Comparison of ENCODE assay signal across 1 cellular context in the genomic region with DNA sequence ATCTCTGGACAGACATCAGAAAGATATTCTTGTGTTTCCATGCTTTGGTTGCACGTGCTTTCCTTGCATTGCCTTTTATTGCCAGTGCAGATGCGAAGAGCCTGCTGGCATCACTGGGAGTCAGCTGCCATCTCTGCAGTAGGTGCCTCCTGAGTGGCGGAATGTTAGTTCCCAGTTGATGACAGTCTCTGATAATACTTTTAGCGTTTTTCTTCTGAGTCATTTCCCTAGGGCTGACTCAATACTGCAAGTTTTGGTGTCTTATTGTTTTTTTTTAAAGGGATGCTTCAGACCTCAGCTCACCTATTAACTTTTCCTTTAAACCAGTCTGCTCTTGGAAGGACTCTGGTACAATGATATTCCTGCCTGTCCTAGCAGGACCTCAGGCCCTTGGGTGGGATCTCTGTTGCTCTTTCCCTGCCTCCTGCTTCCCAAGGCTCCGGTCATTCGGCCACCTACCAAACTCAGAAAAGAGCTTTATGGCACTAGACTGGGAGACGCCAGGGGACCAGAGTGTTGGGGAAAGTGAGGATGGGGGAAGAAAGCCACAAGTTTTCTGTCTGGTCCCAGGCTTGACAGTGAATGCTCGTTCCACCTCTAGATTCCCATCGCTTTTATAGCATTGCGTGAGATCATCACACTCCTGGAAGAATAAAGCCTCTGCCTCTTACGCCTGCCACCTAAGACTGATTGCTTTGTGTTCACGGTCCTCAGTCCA.
TF ChIP-seq lines count a peak whose summit lies in the region.

No MANE protein-coding gene starts in this region.

TF ChIP-seq in IMR-90, 13 proteins besides CTCF, POLR2A, EP300 and RAD21:
- peak; percentile 37; the same call in 1 of the 2 replicates for TF ChIP-seq FOS (IDR thresholded peaks at IDR 0.05; ENCODE audit: low read depth, low read length)
- no peak for TF ChIP-seq MXI1 (IDR thresholded peaks at IDR 0.05; ENCODE audit: borderline replicate concordance, low read depth, low read length)
- no peak for TF ChIP-seq RFX5 (IDR thresholded peaks at IDR 0.05; ENCODE audit: low read depth, low read length)
- TF ChIP-seq CEBPB (IDR thresholded peaks at IDR 0.05; ENCODE audit: low read depth, low read length) = peak; percentile 38; the same call in 1 of the 2 replicates
- TF ChIP-seq CHD1 (IDR thresholded peaks at IDR 0.05; ENCODE audit: low read depth, low read length) = no peak
- TF ChIP-seq, protein P1, sequence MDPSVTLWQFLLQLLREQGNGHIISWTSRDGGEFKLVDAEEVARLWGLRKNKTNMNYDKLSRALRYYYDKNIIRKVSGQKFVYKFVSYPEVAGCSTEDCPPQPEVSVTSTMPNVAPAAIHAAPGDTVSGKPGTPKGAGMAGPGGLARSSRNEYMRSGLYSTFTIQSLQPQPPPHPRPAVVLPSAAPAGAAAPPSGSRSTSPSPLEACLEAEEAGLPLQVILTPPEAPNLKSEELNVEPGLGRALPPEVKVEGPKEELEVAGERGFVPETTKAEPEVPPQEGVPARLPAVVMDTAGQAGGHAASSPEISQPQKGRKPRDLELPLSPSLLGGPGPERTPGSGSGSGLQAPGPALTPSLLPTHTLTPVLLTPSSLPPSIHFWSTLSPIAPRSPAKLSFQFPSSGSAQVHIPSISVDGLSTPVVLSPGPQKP (IDR thresholded peaks at IDR 0.05; ENCODE audit: borderline replicate concordance, low read depth, low read length) = no peak
- TF ChIP-seq BHLHE40 (IDR thresholded peaks at IDR 0.05; ENCODE audit: low read depth, low read length) = peak; percentile 83
- no peak for TF ChIP-seq MAFK (IDR thresholded peaks at IDR 0.05; ENCODE audit: low read depth, low read length)
- TF ChIP-seq, protein P2, sequence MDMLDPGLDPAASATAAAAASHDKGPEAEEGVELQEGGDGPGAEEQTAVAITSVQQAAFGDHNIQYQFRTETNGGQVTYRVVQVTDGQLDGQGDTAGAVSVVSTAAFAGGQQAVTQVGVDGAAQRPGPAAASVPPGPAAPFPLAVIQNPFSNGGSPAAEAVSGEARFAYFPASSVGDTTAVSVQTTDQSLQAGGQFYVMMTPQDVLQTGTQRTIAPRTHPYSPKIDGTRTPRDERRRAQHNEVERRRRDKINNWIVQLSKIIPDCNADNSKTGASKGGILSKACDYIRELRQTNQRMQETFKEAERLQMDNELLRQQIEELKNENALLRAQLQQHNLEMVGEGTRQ (IDR thresholded peaks at IDR 0.05; ENCODE audit: low read depth, low read length) = no peak
- no peak for TF ChIP-seq RCOR1 (IDR thresholded peaks at IDR 0.05; ENCODE audit: insufficient replicate concordance, low read length)
- TF ChIP-seq SMC3 (IDR thresholded peaks at IDR 0.05; ENCODE audit: low read depth, low read length) = no peak
- no peak for TF ChIP-seq NFE2L2 (IDR thresholded peaks at IDR 0.05; ENCODE audit: low read depth, low read length)
TF ChIP-seq in IMR-90: peak in this region for 3.
